Comparison of ENCODE assay signal across 7 cellular contexts in genomic region chr3:197713477-197713822, GRCh38. TPM values are rescaled to one million over a fixed set of nuclear protein-coding genes. Genes with fewer than 3 reads are reported as not detected.
DNase-seq lines count a peak whose midpoint lies in the region; ATAC-seq lines count a peak whose summit lies in the region.

No MANE protein-coding gene starts in this region.

- H3K27me3 ChIP-seq in HUES64 (ENCODE audit: insufficient read depth, low read length) (no peaks in the 10 kb centered on the region), endocrine pancreas (ENCODE audit: control insufficient read depth, insufficient read depth, low read length) (no peaks in the 10 kb centered on the region)

- H3K4me1 ChIP-seq in HUES64 (ENCODE audit: insufficient read depth, low read length) = peaks cover 10% of the 10 kb centered on the region; the same call in 1 of the 2 replicates
- peaks cover 4% of the 10 kb centered on the region for H3K4me1 ChIP-seq in endocrine pancreas (ENCODE audit: control insufficient read depth, insufficient read depth, low read length)

- H3K4me3 ChIP-seq in HUES64 (ENCODE audit: low read length) (no peak overlapping the region), endocrine pancreas (ENCODE audit: control insufficient read depth, insufficient read depth, low read length) (peak overlapping the region; percentile 72)

- H3K27ac ChIP-seq in HUES64 (ENCODE audit: low read depth, low read length) = peak overlapping the region; percentile 35; the same call in 1 of the 2 replicates

- peak overlapping the region; percentile 88 for H3K27ac Mint-ChIP-seq in stimulated activated memory B cell treated with anti-CD40 and anti-IgM and Interleukin-4, amounts not matched to agents 10 μg/mL and 1 μg/mL and 100 μg/mL, for 72 hours

- peaks cover 67% of the 10 kb centered on the region for H3K36me3 Mint-ChIP-seq in stimulated activated memory B cell treated with anti-CD40 and anti-IgM and Interleukin-4, amounts not matched to agents 10 μg/mL and 1 μg/mL and 100 μg/mL, for 72 hours

- no peaks in the 10 kb centered on the region for H3K9me3 Mint-ChIP-seq in stimulated activated memory B cell treated with anti-CD40 and anti-IgM and Interleukin-4, amounts not matched to agents 10 μg/mL and 1 μg/mL and 100 μg/mL, for 72 hours

- H3K36me3 ChIP-seq in HUES64 (ENCODE audit: insufficient read depth, low read length) (peaks cover 9% of the 10 kb centered on the region; the same call in 1 of the 2 replicates), endocrine pancreas (ENCODE audit: control insufficient read depth, insufficient read depth, low read length) (no peaks in the 10 kb centered on the region)

- H3K9ac ChIP-seq in HUES64 (ENCODE audit: low read depth, low read length) = no peak overlapping the region
- no peak overlapping the region for H3K9ac ChIP-seq in endocrine pancreas (ENCODE audit: control insufficient read depth, insufficient read depth, low read length)

- ATAC-seq in GM19455 (IDR thresholded peaks at IDR 0.05; ENCODE audit: unreplicated experiment) = peak; percentile 8
- no peak for ATAC-seq in stimulated activated memory B cell treated with anti-CD40 and anti-IgM and Interleukin-4, amounts not matched to agents 10 μg/mL and 1 μg/mL and 100 μg/mL, for 72 hours

- DNase-seq in HT-29 (ENCODE audit: low spot score) (no peak), medulla oblongata (ENCODE audit: extremely low spot score) (no peak), 8988T (no peak)

- no peaks in the 10 kb centered on the region for H3K27me3 Mint-ChIP-seq in stimulated activated memory B cell treated with anti-CD40 and anti-IgM and Interleukin-4, amounts not matched to agents 10 μg/mL and 1 μg/mL and 100 μg/mL, for 72 hours

- 92% methylated on average over 4 of the region's 4 CpGs for WGBS in HUES64

- H3K4me1 Mint-ChIP-seq in stimulated activated memory B cell treated with anti-CD40 and anti-IgM and Interleukin-4, amounts not matched to agents 10 μg/mL and 1 μg/mL and 100 μg/mL, for 72 hours = peaks cover 84% of the 10 kb centered on the region

- no peaks in the 10 kb centered on the region for H3K9me3 ChIP-seq in HUES64 (ENCODE audit: insufficient read depth, low read depth, low read length)
- no peaks in the 10 kb centered on the region for H3K9me3 ChIP-seq in endocrine pancreas (ENCODE audit: control insufficient read depth, low read length)

- peak overlapping the region; percentile 60 for H3K4me3 Mint-ChIP-seq in stimulated activated memory B cell treated with anti-CD40 and anti-IgM and Interleukin-4, amounts not matched to agents 10 μg/mL and 1 μg/mL and 100 μg/mL, for 72 hours

RNA-seq across cellular contexts. Expression of gene RUBCN, which starts 23.3 kb away (rescaled TPM):
- 7.9 TPM for polyA plus RNA-seq in HUES64 (2013, experiment 1 of 2)
- 8.5 TPM for polyA plus RNA-seq in HUES64 (2013, experiment 2 of 2)
- total RNA-seq in HT-29 (2014; rRNA removed; shearing (Covaris generic)) = 14.9 and 16.1 TPM in 2 replicates

RNA-seq across cellular contexts. Expression of gene FYTTD1, which starts 36.2 kb away (rescaled TPM):
- 12.8 TPM for polyA plus RNA-seq in HUES64 (2013, experiment 1 of 2)
- polyA plus RNA-seq in HUES64 (2013, experiment 2 of 2) = 22.6 TPM
- total RNA-seq in HT-29 (2014; rRNA removed; shearing (Covaris generic)) = 29.2 and 41.6 TPM in 2 replicates
